Comparison of ENCODE assay signal across 8 cellular contexts in the genomic region with DNA sequence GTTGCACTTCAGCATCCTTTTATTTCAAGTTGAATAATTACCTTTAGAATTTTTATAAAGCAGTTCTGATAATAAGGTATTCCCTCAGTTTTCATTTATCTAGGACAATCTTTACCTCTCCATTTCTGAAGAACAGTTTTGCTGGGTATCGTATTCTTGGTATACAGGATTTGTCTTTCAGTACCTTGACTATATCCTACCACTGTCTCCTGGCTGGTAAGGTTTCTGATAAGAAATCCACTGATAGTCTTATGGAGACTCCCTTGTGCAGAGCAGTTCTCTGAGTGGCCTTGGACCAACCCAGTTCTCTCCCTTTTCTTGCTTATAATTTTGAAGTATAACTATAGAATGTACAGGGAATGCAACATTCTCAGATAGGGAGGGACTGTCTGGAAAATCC. TPM values are rescaled to one million over a fixed set of nuclear protein-coding genes. Genes with fewer than 3 reads are reported as not detected.
"Had no signal": no experiment of that assay in that cellular context is flagged by ENCODE, and none has a peak within 500 bp of the region (broad histone marks: within the 10 kb centered on the region; RNA-seq: fewer than 3 reads in every experiment).

No MANE protein-coding gene starts in this region.

- H3K27me3 Mint-ChIP-seq: IgD-negative memory B cell had no signal

- H3K4me2 ChIP-seq: GM23338, KMS-11 had no signal

- H3K27ac ChIP-seq: HL-60, KMS-11 had no signal

- H2AFZ ChIP-seq: GM23338 had no signal

- H3K27ac Mint-ChIP-seq: GM23338, HFFc6, IgD-negative memory B cell had no signal

- ATAC-seq: GM23338, HepG2 had no signal

- H3K4me3 Mint-ChIP-seq: GM23338, HFFc6 had no signal

- H3K4me3 ChIP-seq: GM23338, HAP-1 had no signal

- H3K9me3 ChIP-seq: HAP-1 had no signal

- H3K4me1 ChIP-seq: HAP-1 had no signal

- DNase-seq: HFFc6, KBM-7 had no signal

- H3K36me3 ChIP-seq: HAP-1 had no signal

- H3K9ac ChIP-seq: KMS-11 had no signal

RNA-seq across cellular contexts. Expression of a gene that starts 51.3 kb away (rescaled TPM):
- total RNA-seq: HepG2 had no signal
- polyA plus RNA-seq: HepG2 had no signal
